ENCODE assay signal across 1 cellular context in genomic region chr1:15851251-15852035, GRCh38.
TF ChIP-seq lines count a peak whose summit lies in the region.

No MANE protein-coding gene starts in this region.

TF ChIP-seq in H1, 55 proteins besides CTCF, POLR2A, EP300 and RAD21 (continued from another document):
- TF ChIP-seq CHD7 (IDR thresholded peaks at IDR 0.05; ENCODE audit: insufficient replicate concordance, low read length), result no peak
- no peak for TF ChIP-seq BRCA1 (IDR thresholded peaks at IDR 0.05; ENCODE audit: low read depth, low read length)
- no peak for TF ChIP-seq CBX8 (IDR thresholded peaks at IDR 0.05; ENCODE audit: borderline replicate concordance, low read depth, low read length)
- TF ChIP-seq NRF1 (IDR thresholded peaks at IDR 0.05; ENCODE audit: low read depth, low read length), result no peak
